8 cellular contexts compared by ENCODE assay signal in genomic region chr12:50086148-50086547, GRCh38. TPM values are rescaled to one million over a fixed set of nuclear protein-coding genes. Genes with fewer than 3 reads are reported as not detected.
A peak's percentile ranks its signal among the peaks of the same experiment; 100 is the strongest.
DNase-seq lines count a peak whose midpoint lies in the region; ATAC-seq and TF ChIP-seq lines count a peak whose summit lies in the region.

No MANE protein-coding gene starts in this region.

- H3K4me1 ChIP-seq in BE2C, result no peaks in the 10 kb centered on the region

- peaks cover 32% of the 10 kb centered on the region for H3K4me1 Mint-ChIP-seq in nephron

- H3K36me3 Mint-ChIP-seq in nephron (ENCODE audit: low read depth), result peaks cover 44% of the 10 kb centered on the region

- H3K9me3 Mint-ChIP-seq in nephron, result no peaks in the 10 kb centered on the region

- peak overlapping the region; percentile 97 to 98 (median 98) for H3K4me3 Mint-ChIP-seq in nephron

- no peaks in the 10 kb centered on the region for H3K27me3 Mint-ChIP-seq in nephron (ENCODE audit: low read depth)

- H3K4me3 ChIP-seq in BE2C (ENCODE audit: low read depth, low read length) (peak overlapping the region; percentile 75), MG63 (peak overlapping the region; percentile 71), choroid plexus epithelial cell (ENCODE audit: low read depth, low read length) (peak overlapping the region; percentile 69)

- H3K27ac Mint-ChIP-seq in nephron, result peak overlapping the region; percentile 95 to 99 (median 98)

- H3K27me3 ChIP-seq in BE2C (no peaks in the 10 kb centered on the region), MG63 (no peaks in the 10 kb centered on the region)

- ATAC-seq in GM18858 (IDR thresholded peaks at IDR 0.05; ENCODE audit: unreplicated experiment) (no peak), HG03045 (IDR thresholded peaks at IDR 0.05; ENCODE audit: unreplicated experiment) (no peak)

- DNase-seq in BE2C (no peak), MG63 (no peak), choroid plexus epithelial cell (ENCODE audit: low read depth) (no peak), GF-D8 (lab: John Stamatoyannopoulos, UW) (no peak), GOT3 (lab: John Stamatoyannopoulos, UW) (no peak)

- TF ChIP-seq CTCF in BE2C (IDR thresholded peaks at IDR 0.05; ENCODE audit: low read depth, low read length) (no peak), choroid plexus epithelial cell (conservative IDR thresholded peaks at IDR 0.05; ENCODE audit: low read depth, low read length) (no peak), nephron (IDR thresholded peaks at IDR 0.05; ENCODE audit: unreplicated experiment in 3 of 3) (no peak)

- H3K36me3 ChIP-seq in BE2C (peaks cover 46% of the 10 kb centered on the region), MG63 (peaks cover 44% of the 10 kb centered on the region)

- no peaks in the 10 kb centered on the region for H3K9me3 ChIP-seq in BE2C
- no peaks in the 10 kb centered on the region for H3K9me3 ChIP-seq in MG63

RNA-seq across cellular contexts. Expression of gene SMARCD1, which starts 1.0 kb away (rescaled TPM):
- polyA plus RNA-seq in BE2C (2012; ENCODE audit: insufficient read depth, insufficient read length, low read depth), result 215 TPM
- total RNA-seq in MG63 (2014; rRNA removed; shearing (Covaris generic); ENCODE audit: low replicate concordance), result 26.0 and 36.1 TPM in 2 replicates

RNA-seq across cellular contexts. Expression of gene GPD1, which starts 17.7 kb away (rescaled TPM):
- 1.6 TPM for polyA plus RNA-seq in BE2C (2012; ENCODE audit: insufficient read depth, insufficient read length, low read depth)
- total RNA-seq in MG63 (2014; rRNA removed; shearing (Covaris generic); ENCODE audit: low replicate concordance), result not detected in 2 replicates

RNA-seq across cellular contexts. Expression of gene COX14, which starts 25.9 kb away (rescaled TPM):
- 204 TPM for polyA plus RNA-seq in BE2C (2012; ENCODE audit: insufficient read depth, insufficient read length, low read depth)
- total RNA-seq in MG63 (2014; rRNA removed; shearing (Covaris generic); ENCODE audit: low replicate concordance), result 20.1 and 39.3 TPM in 2 replicates

RNA-seq across cellular contexts. Expression of gene ASIC1, which starts 28.8 kb away (rescaled TPM):
- 60.5 TPM for polyA plus RNA-seq in BE2C (2012; ENCODE audit: insufficient read depth, insufficient read length, low read depth)
- 1.5 and 1.7 TPM in 2 replicates for total RNA-seq in MG63 (2014; rRNA removed; shearing (Covaris generic); ENCODE audit: low replicate concordance)
